1 cellular context compared by ENCODE assay signal in the genomic region with DNA sequence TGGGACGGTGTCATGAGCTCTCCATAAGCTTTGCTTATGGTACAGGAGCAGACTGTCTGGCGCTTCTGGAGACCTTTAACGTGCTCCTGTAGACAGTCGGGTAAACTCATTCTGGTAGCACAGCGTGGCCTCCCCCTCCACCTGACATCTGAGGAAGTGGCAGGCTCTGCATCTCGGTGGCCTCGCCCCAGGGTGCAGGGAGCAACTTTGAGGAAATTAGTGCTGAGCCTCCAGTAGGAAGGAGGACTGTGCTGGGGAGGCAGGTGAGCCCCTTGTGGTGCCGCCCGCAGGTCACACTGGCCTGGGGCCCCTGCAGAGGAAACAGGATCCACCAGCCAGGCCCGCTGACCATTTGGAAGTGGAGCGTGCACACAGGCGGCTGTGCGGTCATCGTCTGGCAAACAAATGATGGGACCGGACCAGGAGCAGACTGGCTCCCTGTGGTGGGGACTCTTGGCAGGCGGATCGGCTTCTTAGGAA.
TF ChIP-seq lines count a peak whose summit lies in the region.

No MANE protein-coding gene starts in this region.

TF ChIP-seq in K562, 482 proteins besides CTCF, POLR2A, EP300 and RAD21 (continued from another document):
- TF ChIP-seq SNAPC5 (CRISPR knock-in tag; IDR thresholded peaks at IDR 0.05), result no peak
- TF ChIP-seq ATF1 (CRISPR knock-in tag; IDR thresholded peaks at IDR 0.05), result no peak
- TF ChIP-seq ATF1 (tag; IDR thresholded peaks at IDR 0.05), result no peak
